Comparison of ENCODE assay signal across 1 cellular context in the genomic region with DNA sequence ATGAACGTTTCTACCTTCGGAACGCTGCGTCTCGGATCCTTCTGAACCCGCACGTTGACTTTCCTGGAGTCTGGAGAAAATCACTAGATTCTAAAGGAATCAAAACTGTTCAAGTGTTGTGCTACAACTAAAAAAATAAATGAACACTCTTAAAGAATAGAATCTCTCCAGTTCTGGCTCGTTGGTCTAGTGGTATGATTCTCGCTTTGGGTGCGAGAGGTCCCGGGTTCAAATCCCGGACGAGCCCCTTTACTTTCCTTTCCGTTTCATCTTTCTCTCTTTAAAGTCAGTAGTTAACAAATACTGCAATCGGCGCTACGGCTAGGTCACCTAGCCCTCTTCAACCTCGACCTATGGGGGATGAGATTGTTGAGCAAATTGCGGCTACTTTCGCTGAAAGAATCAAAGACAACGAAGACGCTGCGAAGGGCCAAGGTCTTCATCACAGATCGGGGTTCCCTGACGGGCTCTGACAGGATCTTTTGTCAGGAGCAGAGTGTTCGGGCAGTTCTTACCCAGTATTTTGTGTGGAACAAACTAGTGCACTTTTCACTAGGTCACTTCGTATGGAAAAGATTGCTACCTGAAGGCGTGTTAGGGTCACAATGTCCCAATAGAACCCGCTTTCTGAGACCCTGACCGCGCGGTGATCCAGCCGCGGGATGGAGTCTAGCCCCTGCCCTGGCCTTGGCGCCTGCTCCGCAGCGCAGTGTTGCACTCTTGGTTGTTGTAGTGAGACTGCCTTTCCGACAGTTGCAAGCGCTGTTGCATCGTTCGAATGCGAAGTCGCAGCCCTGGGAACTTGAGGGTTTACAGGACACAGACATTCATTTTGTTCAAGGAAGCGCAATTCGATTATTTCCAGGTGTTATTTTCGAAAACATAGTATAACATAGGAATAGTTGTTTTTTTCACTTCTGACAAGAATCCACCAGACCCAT.
TF ChIP-seq lines count a peak whose summit lies in the region.

No MANE protein-coding gene starts in this region.

TF ChIP-seq in WTC11, 78 proteins besides CTCF, POLR2A, EP300 and RAD21 (continued from another document):
- TF ChIP-seq, protein P1, sequence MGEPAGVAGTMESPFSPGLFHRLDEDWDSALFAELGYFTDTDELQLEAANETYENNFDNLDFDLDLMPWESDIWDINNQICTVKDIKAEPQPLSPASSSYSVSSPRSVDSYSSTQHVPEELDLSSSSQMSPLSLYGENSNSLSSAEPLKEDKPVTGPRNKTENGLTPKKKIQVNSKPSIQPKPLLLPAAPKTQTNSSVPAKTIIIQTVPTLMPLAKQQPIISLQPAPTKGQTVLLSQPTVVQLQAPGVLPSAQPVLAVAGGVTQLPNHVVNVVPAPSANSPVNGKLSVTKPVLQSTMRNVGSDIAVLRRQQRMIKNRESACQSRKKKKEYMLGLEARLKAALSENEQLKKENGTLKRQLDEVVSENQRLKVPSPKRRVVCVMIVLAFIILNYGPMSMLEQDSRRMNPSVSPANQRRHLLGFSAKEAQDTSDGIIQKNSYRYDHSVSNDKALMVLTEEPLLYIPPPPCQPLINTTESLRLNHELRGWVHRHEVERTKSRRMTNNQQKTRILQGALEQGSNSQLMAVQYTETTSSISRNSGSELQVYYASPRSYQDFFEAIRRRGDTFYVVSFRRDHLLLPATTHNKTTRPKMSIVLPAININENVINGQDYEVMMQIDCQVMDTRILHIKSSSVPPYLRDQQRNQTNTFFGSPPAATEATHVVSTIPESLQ (CRISPR knock-in tag; IDR thresholded peaks at IDR 0.05) = no peak
- TF ChIP-seq ZNF423 (CRISPR knock-in tag; IDR thresholded peaks at IDR 0.05) = no peak
- TF ChIP-seq JUN (CRISPR knock-in tag; IDR thresholded peaks at IDR 0.05) = no peak
- 0 out of 2 replicates have a peak, but pooled peaks have one; percentile 20 for TF ChIP-seq GTF2I (CRISPR knock-in tag; conservative IDR thresholded peaks at IDR 0.05)
- no peak for TF ChIP-seq ZNF138 (CRISPR knock-in tag; conservative IDR thresholded peaks at IDR 0.05)
- TF ChIP-seq, protein P2, sequence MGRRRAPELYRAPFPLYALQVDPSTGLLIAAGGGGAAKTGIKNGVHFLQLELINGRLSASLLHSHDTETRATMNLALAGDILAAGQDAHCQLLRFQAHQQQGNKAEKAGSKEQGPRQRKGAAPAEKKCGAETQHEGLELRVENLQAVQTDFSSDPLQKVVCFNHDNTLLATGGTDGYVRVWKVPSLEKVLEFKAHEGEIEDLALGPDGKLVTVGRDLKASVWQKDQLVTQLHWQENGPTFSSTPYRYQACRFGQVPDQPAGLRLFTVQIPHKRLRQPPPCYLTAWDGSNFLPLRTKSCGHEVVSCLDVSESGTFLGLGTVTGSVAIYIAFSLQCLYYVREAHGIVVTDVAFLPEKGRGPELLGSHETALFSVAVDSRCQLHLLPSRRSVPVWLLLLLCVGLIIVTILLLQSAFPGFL (CRISPR knock-in tag; IDR thresholded peaks at IDR 0.05; ENCODE audit: borderline replicate concordance) = no peak
- TF ChIP-seq ELF4 (CRISPR knock-in tag; IDR thresholded peaks at IDR 0.05; ENCODE audit: low read depth) = no peak
- peak; percentile 61; the same call in 1 of the 2 replicates for TF ChIP-seq GABPB1 (CRISPR knock-in tag; IDR thresholded peaks at IDR 0.05)
- TF ChIP-seq, protein P3, sequence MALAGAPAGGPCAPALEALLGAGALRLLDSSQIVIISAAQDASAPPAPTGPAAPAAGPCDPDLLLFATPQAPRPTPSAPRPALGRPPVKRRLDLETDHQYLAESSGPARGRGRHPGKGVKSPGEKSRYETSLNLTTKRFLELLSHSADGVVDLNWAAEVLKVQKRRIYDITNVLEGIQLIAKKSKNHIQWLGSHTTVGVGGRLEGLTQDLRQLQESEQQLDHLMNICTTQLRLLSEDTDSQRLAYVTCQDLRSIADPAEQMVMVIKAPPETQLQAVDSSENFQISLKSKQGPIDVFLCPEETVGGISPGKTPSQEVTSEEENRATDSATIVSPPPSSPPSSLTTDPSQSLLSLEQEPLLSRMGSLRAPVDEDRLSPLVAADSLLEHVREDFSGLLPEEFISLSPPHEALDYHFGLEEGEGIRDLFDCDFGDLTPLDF (CRISPR knock-in tag; IDR thresholded peaks at IDR 0.05) = no peak
- no peak for TF ChIP-seq EMX1 (CRISPR knock-in tag; IDR thresholded peaks at IDR 0.05)
- TF ChIP-seq ZNF232 (CRISPR knock-in tag; IDR thresholded peaks at IDR 0.05) = no peak
- TF ChIP-seq, protein P4, sequence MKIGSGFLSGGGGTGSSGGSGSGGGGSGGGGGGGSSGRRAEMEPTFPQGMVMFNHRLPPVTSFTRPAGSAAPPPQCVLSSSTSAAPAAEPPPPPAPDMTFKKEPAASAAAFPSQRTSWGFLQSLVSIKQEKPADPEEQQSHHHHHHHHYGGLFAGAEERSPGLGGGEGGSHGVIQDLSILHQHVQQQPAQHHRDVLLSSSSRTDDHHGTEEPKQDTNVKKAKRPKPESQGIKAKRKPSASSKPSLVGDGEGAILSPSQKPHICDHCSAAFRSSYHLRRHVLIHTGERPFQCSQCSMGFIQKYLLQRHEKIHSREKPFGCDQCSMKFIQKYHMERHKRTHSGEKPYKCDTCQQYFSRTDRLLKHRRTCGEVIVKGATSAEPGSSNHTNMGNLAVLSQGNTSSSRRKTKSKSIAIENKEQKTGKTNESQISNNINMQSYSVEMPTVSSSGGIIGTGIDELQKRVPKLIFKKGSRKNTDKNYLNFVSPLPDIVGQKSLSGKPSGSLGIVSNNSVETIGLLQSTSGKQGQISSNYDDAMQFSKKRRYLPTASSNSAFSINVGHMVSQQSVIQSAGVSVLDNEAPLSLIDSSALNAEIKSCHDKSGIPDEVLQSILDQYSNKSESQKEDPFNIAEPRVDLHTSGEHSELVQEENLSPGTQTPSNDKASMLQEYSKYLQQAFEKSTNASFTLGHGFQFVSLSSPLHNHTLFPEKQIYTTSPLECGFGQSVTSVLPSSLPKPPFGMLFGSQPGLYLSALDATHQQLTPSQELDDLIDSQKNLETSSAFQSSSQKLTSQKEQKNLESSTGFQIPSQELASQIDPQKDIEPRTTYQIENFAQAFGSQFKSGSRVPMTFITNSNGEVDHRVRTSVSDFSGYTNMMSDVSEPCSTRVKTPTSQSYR (CRISPR knock-in tag; IDR thresholded peaks at IDR 0.05) = no peak
- TF ChIP-seq NR1H2 (CRISPR knock-in tag; IDR thresholded peaks at IDR 0.05) = no peak
- no peak for TF ChIP-seq NFYB (CRISPR knock-in tag; conservative IDR thresholded peaks at IDR 0.05; ENCODE audit: low read depth)
- no peak for TF ChIP-seq ZNF396 (CRISPR knock-in tag; IDR thresholded peaks at IDR 0.05; ENCODE audit: borderline replicate concordance)
- TF ChIP-seq ZNF121 (CRISPR knock-in tag; IDR thresholded peaks at IDR 0.05) = no peak
- TF ChIP-seq, protein P5, sequence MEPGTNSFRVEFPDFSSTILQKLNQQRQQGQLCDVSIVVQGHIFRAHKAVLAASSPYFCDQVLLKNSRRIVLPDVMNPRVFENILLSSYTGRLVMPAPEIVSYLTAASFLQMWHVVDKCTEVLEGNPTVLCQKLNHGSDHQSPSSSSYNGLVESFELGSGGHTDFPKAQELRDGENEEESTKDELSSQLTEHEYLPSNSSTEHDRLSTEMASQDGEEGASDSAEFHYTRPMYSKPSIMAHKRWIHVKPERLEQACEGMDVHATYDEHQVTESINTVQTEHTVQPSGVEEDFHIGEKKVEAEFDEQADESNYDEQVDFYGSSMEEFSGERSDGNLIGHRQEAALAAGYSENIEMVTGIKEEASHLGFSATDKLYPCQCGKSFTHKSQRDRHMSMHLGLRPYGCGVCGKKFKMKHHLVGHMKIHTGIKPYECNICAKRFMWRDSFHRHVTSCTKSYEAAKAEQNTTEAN (CRISPR knock-in tag; IDR thresholded peaks at IDR 0.05) = no peak
- TF ChIP-seq, protein P6, sequence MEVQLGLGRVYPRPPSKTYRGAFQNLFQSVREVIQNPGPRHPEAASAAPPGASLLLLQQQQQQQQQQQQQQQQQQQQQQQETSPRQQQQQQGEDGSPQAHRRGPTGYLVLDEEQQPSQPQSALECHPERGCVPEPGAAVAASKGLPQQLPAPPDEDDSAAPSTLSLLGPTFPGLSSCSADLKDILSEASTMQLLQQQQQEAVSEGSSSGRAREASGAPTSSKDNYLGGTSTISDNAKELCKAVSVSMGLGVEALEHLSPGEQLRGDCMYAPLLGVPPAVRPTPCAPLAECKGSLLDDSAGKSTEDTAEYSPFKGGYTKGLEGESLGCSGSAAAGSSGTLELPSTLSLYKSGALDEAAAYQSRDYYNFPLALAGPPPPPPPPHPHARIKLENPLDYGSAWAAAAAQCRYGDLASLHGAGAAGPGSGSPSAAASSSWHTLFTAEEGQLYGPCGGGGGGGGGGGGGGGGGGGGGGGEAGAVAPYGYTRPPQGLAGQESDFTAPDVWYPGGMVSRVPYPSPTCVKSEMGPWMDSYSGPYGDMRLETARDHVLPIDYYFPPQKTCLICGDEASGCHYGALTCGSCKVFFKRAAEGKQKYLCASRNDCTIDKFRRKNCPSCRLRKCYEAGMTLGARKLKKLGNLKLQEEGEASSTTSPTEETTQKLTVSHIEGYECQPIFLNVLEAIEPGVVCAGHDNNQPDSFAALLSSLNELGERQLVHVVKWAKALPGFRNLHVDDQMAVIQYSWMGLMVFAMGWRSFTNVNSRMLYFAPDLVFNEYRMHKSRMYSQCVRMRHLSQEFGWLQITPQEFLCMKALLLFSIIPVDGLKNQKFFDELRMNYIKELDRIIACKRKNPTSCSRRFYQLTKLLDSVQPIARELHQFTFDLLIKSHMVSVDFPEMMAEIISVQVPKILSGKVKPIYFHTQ (CRISPR knock-in tag; IDR thresholded peaks at IDR 0.05) = 0 out of 2 replicates have a peak, but pooled peaks have one; percentile 39
- TF ChIP-seq, protein P7, sequence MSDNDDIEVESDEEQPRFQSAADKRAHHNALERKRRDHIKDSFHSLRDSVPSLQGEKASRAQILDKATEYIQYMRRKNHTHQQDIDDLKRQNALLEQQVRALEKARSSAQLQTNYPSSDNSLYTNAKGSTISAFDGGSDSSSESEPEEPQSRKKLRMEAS (CRISPR knock-in tag; IDR thresholded peaks at IDR 0.05) = no peak
